Comparison of ENCODE assay signal across 28 cellular contexts in the genomic region with DNA sequence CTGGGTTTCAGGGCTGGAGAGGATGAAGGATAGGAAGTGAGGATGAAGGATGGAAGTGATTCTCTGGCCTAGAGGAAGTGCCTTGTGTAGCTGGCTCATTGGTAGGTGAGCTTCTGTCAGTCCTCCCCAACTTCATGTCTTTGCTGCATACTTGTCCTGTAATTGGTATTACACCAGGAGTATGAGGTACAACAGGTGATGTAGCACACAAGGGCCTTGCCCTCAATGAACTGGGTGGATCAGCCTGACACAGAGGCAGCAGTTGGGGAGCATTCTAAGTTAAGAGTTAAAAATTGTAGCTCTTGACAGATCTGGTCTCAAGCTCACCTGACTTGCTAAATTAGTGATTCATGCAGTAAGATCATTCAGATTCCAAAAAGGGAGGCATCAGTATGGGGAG. TPM values are rescaled to one million over a fixed set of nuclear protein-coding genes. Genes with fewer than 3 reads are reported as not detected.
"Had no signal": no experiment of that assay in that cellular context is flagged by ENCODE, and none has a peak within 500 bp of the region (broad histone marks: within the 10 kb centered on the region; RNA-seq: fewer than 3 reads in every experiment).

No MANE protein-coding gene starts in this region.

- H3K9me3 ChIP-seq: colonic mucosa, esophagus squamous epithelium, gastrocnemius medialis had no signal

- H3K4me3 Mint-ChIP-seq: dendritic cell treated with granulocyte-macrophage colony-stimulating factor and Interleukin-4, amounts not matched to agents 40 ng/mL and 50 ng/mL, for 4 days; effector memory CD8-positive, alpha-beta T cell had no signal

- H3K27ac Mint-ChIP-seq: dendritic cell treated with granulocyte-macrophage colony-stimulating factor and Interleukin-4, amounts not matched to agents 40 ng/mL and 50 ng/mL, for 4 days; effector memory CD8-positive, alpha-beta T cell had no signal

- H3K9me3 Mint-ChIP-seq: dendritic cell treated with granulocyte-macrophage colony-stimulating factor and Interleukin-4, amounts not matched to agents 40 ng/mL and 50 ng/mL, for 4 days; effector memory CD8-positive, alpha-beta T cell had no signal

- ATAC-seq: effector memory CD8-positive, alpha-beta T cell; esophagus mucosa; foreskin keratinocyte; gastrocnemius medialis; gastroesophageal sphincter; heart left ventricle; heart right ventricle had no signal

- H3K4me3 ChIP-seq: colonic mucosa, coronary artery, dorsolateral prefrontal cortex, esophagus muscularis mucosa, esophagus squamous epithelium, gastrocnemius medialis, gastroesophageal sphincter, heart left ventricle, heart right ventricle had no signal

- DNase-seq: colonic mucosa; cortex of kidney; dermis blood vessel endothelial cell; dorsolateral prefrontal cortex; effector CD4-positive, alpha-beta T cell; effector CD8-positive, alpha-beta T cell; effector memory CD4-positive, alpha-beta T cell; effector memory CD8-positive, alpha-beta T cell; erythroblast; esophagus squamous epithelium; foreskin fibroblast; foreskin keratinocyte; foreskin melanocyte; gastrocnemius medialis; glutamatergic neuron; head of caudate nucleus; heart left ventricle; heart right ventricle had no signal

- H3K4me1 ChIP-seq: colonic mucosa, esophagus squamous epithelium, foreskin keratinocyte, gastrocnemius medialis, heart left ventricle, heart right ventricle had no signal

- H3K27me3 ChIP-seq: colonic mucosa, esophagus muscularis mucosa, gastrocnemius medialis, gastroesophageal sphincter had no signal

- H3K27ac ChIP-seq: colonic mucosa, coronary artery, dorsolateral prefrontal cortex, epithelial cell of prostate, esophagus muscularis mucosa, esophagus squamous epithelium, foreskin keratinocyte, gastrocnemius medialis, gastroesophageal sphincter, heart left ventricle, heart right ventricle had no signal

- H3K36me3 ChIP-seq: colonic mucosa, esophagus muscularis mucosa, esophagus squamous epithelium, gastrocnemius medialis, gastroesophageal sphincter, heart left ventricle, heart right ventricle had no signal

RNA-seq across cellular contexts. Expression of gene CACNA1E, which starts 37.9 kb away (rescaled TPM):
- total RNA-seq: dermis blood vessel endothelial cell, endothelial cell of umbilical vein, fibroblast of lung, fibroblast of villous mesenchyme, foreskin keratinocyte, glomerular endothelial cell had no signal
- polyA plus RNA-seq: endothelial cell of umbilical vein, foreskin keratinocyte had no signal
